In the genomic region with DNA sequence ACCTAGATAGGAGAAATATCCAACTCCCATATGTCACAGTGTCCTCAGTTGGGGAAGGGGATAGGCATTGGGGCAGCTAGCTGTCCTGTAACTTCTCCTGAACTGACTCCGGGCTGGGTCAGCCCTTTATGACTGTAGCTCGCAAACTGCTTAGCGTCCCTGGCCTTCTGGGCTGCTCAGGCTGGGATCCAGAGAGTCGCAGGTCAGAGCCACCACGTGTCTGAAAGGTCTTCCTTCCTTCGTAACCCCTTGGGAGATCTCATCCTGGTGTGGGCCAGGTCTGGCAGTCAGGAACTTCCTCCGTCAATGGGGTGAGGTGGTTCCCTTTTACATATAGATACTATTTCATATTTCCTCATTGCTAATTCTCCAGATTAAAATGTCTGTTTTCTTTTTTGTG, we compare ENCODE assay signal across 19 cellular contexts. TPM values are rescaled to one million over a fixed set of nuclear protein-coding genes. Genes with fewer than 3 reads are reported as not detected.
DNase-seq lines count a peak whose midpoint lies in the region; ATAC-seq and TF ChIP-seq lines count a peak whose summit lies in the region.
"Had no signal": no experiment of that assay in that cellular context is flagged by ENCODE, and none has a peak within 500 bp of the region (broad histone marks: within the 10 kb centered on the region; RNA-seq: fewer than 3 reads in every experiment).

No MANE protein-coding gene starts in this region.

- H3K27ac ChIP-seq in HL-60 (replicated peaks): peak overlapping the region; percentile 45
- no peak overlapping the region for H3K27ac ChIP-seq in gastrocnemius medialis
- H3K27ac ChIP-seq in left ventricle myocardium inferior (replicated peaks): no peak overlapping the region
- H3K27ac ChIP-seq: KMS-11, SJSA1 had no signal

- peaks cover 0 to 2% (median 0%) of the 10 kb centered on the region in 7 donors for H3K9me3 Mint-ChIP-seq in CD14-positive monocyte
- peaks cover 3% of the 10 kb centered on the region for H3K9me3 Mint-ChIP-seq in stimulated activated effector memory CD8-positive, alpha-beta T cell treated with anti-CD3 and anti-CD28 coated beads, Interleukin-12 subunit alpha, Interleukin-12 subunit beta, amount 100 ng/mL, for 72 hours
- H3K9me3 Mint-ChIP-seq: CD4-positive, alpha-beta T cell had no signal

- no peak for TF ChIP-seq CTCF in CD14-positive monocyte (IDR thresholded peaks at IDR 0.05)
- TF ChIP-seq CTCF in HL-60 (IDR thresholded peaks at IDR 0.05; ENCODE audit: insufficient read depth, low read length): no peak
- no peak for TF ChIP-seq CTCF in gastrocnemius medialis (IDR thresholded peaks at IDR 0.05 in 4 of 5, conservative IDR thresholded peaks at IDR 0.05 in 1 of 5)
- no peak for TF ChIP-seq CTCF in left ventricle myocardium inferior (IDR thresholded peaks at IDR 0.05; ENCODE audit: borderline replicate concordance)

- H3K27me3 Mint-ChIP-seq in CD14-positive monocyte (ENCODE audit: low read depth in 3 of 3): no peaks in the 10 kb centered on the region
- H3K27me3 Mint-ChIP-seq: CD4-positive, alpha-beta T cell had no signal

- H3K36me3 ChIP-seq in gastrocnemius medialis (peaks cover 0 to 10% of the 10 kb centered on the region in 2 donors), left ventricle myocardium inferior (peaks cover 62% of the 10 kb centered on the region)
- H3K36me3 ChIP-seq: SJSA1 had no signal

- in situ Hi-C loops in gastrocnemius medialis (cut with MboI; ENCODE audit: low sequenced_read_pairs in 4 of 4): no loop called here

- H3K27ac Mint-ChIP-seq in CD14-positive monocyte: peak overlapping the region in 5 of 7 donors; percentile 7 to 79 (median 74)
- peak overlapping the region; percentile 26 for H3K27ac Mint-ChIP-seq in stimulated activated effector memory CD8-positive, alpha-beta T cell treated with anti-CD3 and anti-CD28 coated beads, Interleukin-12 subunit alpha, Interleukin-12 subunit beta, amount 100 ng/mL, for 72 hours
- H3K27ac Mint-ChIP-seq: CD4-positive, alpha-beta T cell had no signal

- H3K36me3 Mint-ChIP-seq in CD14-positive monocyte: peaks cover 41 to 54% of the 10 kb centered on the region in 2 donors
- peaks cover 68% of the 10 kb centered on the region for H3K36me3 Mint-ChIP-seq in stimulated activated effector memory CD8-positive, alpha-beta T cell treated with anti-CD3 and anti-CD28 coated beads, Interleukin-12 subunit alpha, Interleukin-12 subunit beta, amount 100 ng/mL, for 72 hours

- H3K9me3 ChIP-seq in gastrocnemius medialis: no peaks in the 10 kb centered on the region
- no peaks in the 10 kb centered on the region for H3K9me3 ChIP-seq in left ventricle myocardium inferior (replicated peaks)
- H3K9me3 ChIP-seq: MG63, SJSA1 had no signal

- no peak for ATAC-seq in stimulated activated effector memory CD8-positive, alpha-beta T cell treated with anti-CD3 and anti-CD28 coated beads, Interleukin-12 subunit alpha, Interleukin-12 subunit beta, amount 100 ng/mL, for 72 hours
- no peak for ATAC-seq in gastrocnemius medialis
- ATAC-seq: PC-3 had no signal

- intact Hi-C loops in CD14-positive monocyte (cut with micrococcal nuclease): no loop called here
- intact Hi-C loops in gastrocnemius medialis (cut with DNase I; ENCODE audit: low total_unique reads): no loop called here
- intact Hi-C loops in left ventricle myocardium inferior (cut with micrococcal nuclease): no loop called here

- H3K27me3 ChIP-seq in HL-60 (ENCODE audit: insufficient read depth, poor library complexity, severe bottlenecking): no peaks in the 10 kb centered on the region
- no peaks in the 10 kb centered on the region for H3K27me3 ChIP-seq in gastrocnemius medialis
- H3K27me3 ChIP-seq in left ventricle myocardium inferior (ENCODE audit: low read depth): no peaks in the 10 kb centered on the region
- H3K27me3 ChIP-seq: MG63, SJSA1 had no signal

- peaks cover 36% of the 10 kb centered on the region for H3K4me1 Mint-ChIP-seq in CD14-positive monocyte
- peaks cover 20% of the 10 kb centered on the region for H3K4me1 Mint-ChIP-seq in stimulated activated effector memory CD8-positive, alpha-beta T cell treated with anti-CD3 and anti-CD28 coated beads, Interleukin-12 subunit alpha, Interleukin-12 subunit beta, amount 100 ng/mL, for 72 hours

- no peak overlapping the region for H3K4me3 Mint-ChIP-seq in CD14-positive monocyte
- H3K4me3 Mint-ChIP-seq in stimulated activated effector memory CD8-positive, alpha-beta T cell treated with anti-CD3 and anti-CD28 coated beads, Interleukin-12 subunit alpha, Interleukin-12 subunit beta, amount 100 ng/mL, for 72 hours: no peak overlapping the region
- H3K4me3 Mint-ChIP-seq: CD4-positive, alpha-beta T cell had no signal

- no peak for TF ChIP-seq POLR2A in gastrocnemius medialis (IDR thresholded peaks at IDR 0.05)

- H3K4me3 ChIP-seq in HL-60 (replicated peaks; ENCODE audit: insufficient read depth, low read length): no peak overlapping the region
- H3K4me3 ChIP-seq in gastrocnemius medialis: no peak overlapping the region
- no peak overlapping the region for H3K4me3 ChIP-seq in left ventricle myocardium inferior
- H3K4me3 ChIP-seq: MG63, SJSA1 had no signal

- DNase-seq in CD14-positive monocyte (ENCODE audit: low spot score): no peak
- peak in 1 of 2 experiments; percentile 61 for DNase-seq in HL-60 (ENCODE audit: low read depth in 1 of 2, low spot score in 1 of 2)
- DNase-seq in islet precursor cell: peak; percentile 67
- no peak for DNase-seq in stimulated activated effector memory CD8-positive, alpha-beta T cell treated with anti-CD3 and anti-CD28 coated beads, Interleukin-12 subunit alpha, Interleukin-12 subunit beta, amount 100 ng/mL, for 72 hours (ENCODE audit: low spot score in 2 of 2)
- DNase-seq in gastrocnemius medialis: no peak
- no peak for DNase-seq in LoVo (ENCODE audit: low spot score)
- DNase-seq in left ventricle myocardium inferior: no peak
- DNase-seq: CD4-positive, alpha-beta T cell; DMS79 treated with DMSO at 0.1 percent for 48 hours; GDM1; GOT3; MG63; NCI-H1105; NCI-H1694 treated with DMSO at 0.1 percent for 48 hours; NCI-H446 treated with DMSO at 0.1 percent for 48 hours; NCI-H748 treated with DMSO at 0.1 percent for 48 hours; PC-3 had no signal

- H3K4me1 ChIP-seq in gastrocnemius medialis (peaks cover 0 to 4% of the 10 kb centered on the region in 2 donors), left ventricle myocardium inferior (peaks cover 22% of the 10 kb centered on the region)

RNA-seq across cellular contexts. Expression of gene HINT3, which starts 28.8 kb away (rescaled TPM):
- polyA plus RNA-seq in CD14-positive monocyte: 10 to 100 TPM; 12.3 to 18.0 TPM
- 10 to 100 TPM; 54.3 to 81.5 (median 67.5) TPM for total RNA-seq in gastrocnemius medialis
- total RNA-seq in left ventricle myocardium inferior: 32.9 TPM

RNA-seq across cellular contexts. Expression of gene TRMT11, which starts 58.6 kb away (rescaled TPM):
- polyA plus RNA-seq in CD14-positive monocyte: 1 to 10 TPM; 2.1 TPM
- 10 to 100 TPM in 1 of 4 donors, 1 to 10 TPM in 3; 2.5 to 10.2 (median 6.9) TPM for total RNA-seq in gastrocnemius medialis
- 9.2 TPM for total RNA-seq in left ventricle myocardium inferior
